8 cellular contexts compared by ENCODE assay signal in the genomic region with DNA sequence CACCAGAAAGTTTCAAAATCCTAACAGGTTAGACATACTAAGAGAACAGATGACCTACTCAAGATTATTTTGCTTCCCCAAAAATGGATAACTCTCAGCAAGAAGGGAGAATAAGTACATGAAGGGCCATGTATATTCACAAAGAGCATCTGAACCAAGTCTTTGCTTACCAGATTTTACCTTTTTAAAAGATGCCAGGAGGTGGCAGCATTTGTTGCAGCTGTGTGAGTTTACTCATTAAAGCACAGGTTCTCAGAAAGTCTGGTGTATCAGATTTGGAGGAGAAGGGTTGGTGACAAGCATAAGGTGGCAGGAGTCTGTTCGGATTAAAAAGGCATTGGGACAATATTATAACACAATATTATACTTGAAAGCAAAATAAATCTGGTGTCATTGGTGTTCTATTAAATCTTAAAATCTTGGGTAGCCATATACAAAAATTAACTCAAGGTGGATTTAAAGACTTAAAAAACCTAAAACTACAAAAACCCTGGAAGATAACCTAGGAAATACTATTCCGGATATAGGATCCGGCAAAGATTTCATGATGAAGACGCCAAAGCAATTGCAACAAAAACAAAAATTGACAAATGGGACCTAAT. TPM values are rescaled to one million over a fixed set of nuclear protein-coding genes. Genes with fewer than 3 reads are reported as not detected.
DNase-seq lines count a peak whose midpoint lies in the region; ATAC-seq and TF ChIP-seq lines count a peak whose summit lies in the region.

No MANE protein-coding gene starts in this region.

- CTCF ChIA-PET in BJ (lab: Yijun Ruan, JAX): interaction anchor here (1.4 to 1.7 kb wide), 2 partner anchors 171 to 561 kb away, joined by 3 to 8 read pairs; no protein-coding TSS in a partner anchor

- no peak overlapping the region for H3K4me3 ChIP-seq in BJ (ENCODE audit: low read depth, low read length)

- ATAC-seq in GM18867 (IDR thresholded peaks at IDR 0.05; ENCODE audit: unreplicated experiment) (peak; percentile 80), HG03432 (IDR thresholded peaks at IDR 0.05; ENCODE audit: unreplicated experiment) (peak; percentile 77)

- no peaks in the 10 kb centered on the region for H3K36me3 ChIP-seq in BJ (ENCODE audit: control insufficient read depth, insufficient read depth, low read length)

- peak; percentile 63 for TF ChIP-seq CTCF in BJ (IDR thresholded peaks at IDR 0.05; ENCODE audit: insufficient read depth, low read depth, low read length)

- no peaks in the 10 kb centered on the region for H3K27me3 ChIP-seq in BJ (ENCODE audit: control insufficient read depth, insufficient read depth, low read length)

- POLR2A ChIA-PET in BJ (lab: Charles Lee): no interaction called here

- DNase-seq in BJ (ENCODE audit: low read depth) (no peak), NCI-H69 (lab: John Stamatoyannopoulos, UW) (peak; percentile 55), fibroblast of gingiva (ENCODE audit: low read depth) (peak; percentile 41), occipital lobe (lab: John Stamatoyannopoulos, UW) (peak; percentile 13), GF-D8 (lab: John Stamatoyannopoulos, UW) (no peak)
- peak; percentile 51 for DNase-seq in activated CD8-positive, alpha-beta memory T cell treated with anti-CD3 and anti-CD28 coated beads, Interleukin-2, amount 50 U/mL, for 4 hours

RNA-seq across cellular contexts. Expression of gene NFKB1, which starts 51.3 kb away (rescaled TPM):
- polyA plus RNA-seq in BJ (2011; rRNA removed): 14.9 and 16.6 TPM in 2 replicates
- 23.4 and 28.3 TPM in 2 replicates for polyA minus RNA-seq in BJ (2011; rRNA and poly(A)+ RNA removed)
- 7.0 TPM for total RNA-seq in occipital lobe

Comparison
In these comparisons a context has a peak if more than half of its experiments do, and no peak if none do; other contexts are left out.
1. DNase-seq: peak in NCI-H69 (single experiment), activated CD8-positive, alpha-beta memory T cell treated with anti-CD3 and anti-CD28 coated beads, Interleukin-2, amount 50 U/mL, for 4 hours (single experiment), fibroblast of gingiva (single experiment) and occipital lobe (single experiment); none in BJ (single experiment) and GF-D8 (single experiment).